Comparison of ENCODE assay signal across 19 cellular contexts in the genomic region with DNA sequence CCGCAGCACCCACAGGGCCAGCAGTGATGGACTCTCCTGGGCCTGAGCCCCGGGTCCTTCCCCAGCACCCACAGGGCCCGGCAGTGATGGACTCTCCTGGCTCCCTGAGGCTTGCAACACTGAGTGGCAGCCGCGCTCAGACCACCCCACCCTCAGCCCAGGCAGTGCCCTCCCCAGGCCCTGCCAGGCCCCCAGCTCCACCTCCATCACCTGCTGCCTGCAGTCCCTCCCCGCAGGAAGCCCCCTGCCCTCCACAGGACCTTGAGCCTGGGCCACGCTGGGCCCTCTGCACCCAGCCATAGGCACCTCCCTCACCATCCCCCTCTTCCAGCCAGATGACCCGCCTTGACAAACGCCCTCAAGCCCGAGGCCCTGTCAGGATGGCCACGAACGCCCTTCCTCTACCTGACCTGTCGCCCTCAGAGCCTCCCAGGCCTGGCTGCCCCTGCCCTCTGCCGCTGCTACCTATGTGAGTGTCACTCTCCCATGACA. TPM values are rescaled to one million over a fixed set of nuclear protein-coding genes. Genes with fewer than 3 reads are reported as not detected.
DNase-seq lines count a peak whose midpoint lies in the region; ATAC-seq and TF ChIP-seq lines count a peak whose summit lies in the region.
"Had no signal": no experiment of that assay in that cellular context is flagged by ENCODE, and none has a peak within 500 bp of the region (broad histone marks: within the 10 kb centered on the region; RNA-seq: fewer than 3 reads in every experiment).

No MANE protein-coding gene starts in this region.

- H3K23ac ChIP-seq in neuronal stem cell (ENCODE audit: low read depth, low read length, poor library complexity) (peak overlapping the region; percentile 85), mesendoderm (ENCODE audit: low read length) (no peak overlapping the region)

- H2AK5ac ChIP-seq in neuronal stem cell (ENCODE audit: low read depth, low read length) (no peak overlapping the region), mesendoderm (ENCODE audit: low read length) (no peak overlapping the region)

- H3K18ac ChIP-seq in neuronal stem cell (ENCODE audit: low read length), result peak overlapping the region; percentile 11
- H3K18ac ChIP-seq in mesendoderm (ENCODE audit: low read length), result no peak overlapping the region

- peak overlapping the region; percentile 69 for H3K27ac Mint-ChIP-seq in CD4-positive, alpha-beta T cell
- peak overlapping the region in 7 of 8 donors; percentile 21 to 91 (median 72) for H3K27ac Mint-ChIP-seq in CD8-positive, alpha-beta memory T cell
- H3K27ac Mint-ChIP-seq in effector memory CD8-positive, alpha-beta T cell, result peak overlapping the region; percentile 89 to 91
- H3K27ac Mint-ChIP-seq: activated CD8-positive, alpha-beta memory T cell treated with anti-CD3 and anti-CD28 coated beads, Interleukin-2, amount 10 ng/mL, durations not matched to agents 7 days and 5 days had no signal

- ATAC-seq in CD4-positive, alpha-beta T cell (ENCODE audit: poor library complexity), result no peak
- ATAC-seq in effector memory CD8-positive, alpha-beta T cell (replicated peaks), result no peak
- no peak for ATAC-seq in PC-3
- ATAC-seq: activated CD8-positive, alpha-beta memory T cell treated with anti-CD3 and anti-CD28 coated beads, Interleukin-2, amount 10 ng/mL, durations not matched to agents 7 days and 5 days had no signal

- no peaks in the 10 kb centered on the region for H3K79me2 ChIP-seq in mesendoderm (ENCODE audit: control insufficient read depth, insufficient read depth, low read length)
- H3K79me2 ChIP-seq in PC-3 (ENCODE audit: low read length), result no peaks in the 10 kb centered on the region
- H3K79me2 ChIP-seq: parathyroid adenoma had no signal

- H3K36me3 ChIP-seq in CD8-positive, alpha-beta memory T cell (ENCODE audit: insufficient read depth, low read length), result peaks cover 24% of the 10 kb centered on the region
- peaks cover 28 to 48% of the 10 kb centered on the region in 2 donors for H3K36me3 ChIP-seq in neuronal stem cell (replicated peaks in 1 of 2; ENCODE audit: control insufficient read depth in 2 of 2, insufficient read depth in 2 of 2, low read length in 2 of 2)
- H3K36me3 ChIP-seq in mesendoderm (ENCODE audit: control insufficient read depth, insufficient read depth, low read length), result peaks cover 4% of the 10 kb centered on the region
- H3K36me3 ChIP-seq in PC-3 (ENCODE audit: low read depth, low read length), result no peaks in the 10 kb centered on the region
- H3K36me3 ChIP-seq: uterus had no signal

- TF ChIP-seq CTCF in CD4-positive, alpha-beta T cell (IDR thresholded peaks at IDR 0.05), result no peak
- no peak for TF ChIP-seq CTCF in PC-3 (conservative IDR thresholded peaks at IDR 0.05; ENCODE audit: low read depth, low read length)

- H2AFZ ChIP-seq in neuronal stem cell (ENCODE audit: low read length) (no peak overlapping the region), PC-3 (ENCODE audit: low read length) (no peak overlapping the region)
- H2AFZ ChIP-seq: parathyroid adenoma had no signal

- no peak overlapping the region for H3K4me2 ChIP-seq in neuronal stem cell (ENCODE audit: insufficient read depth, low read length, poor library complexity, severe bottlenecking)
- H3K4me2 ChIP-seq in mesendoderm (ENCODE audit: low read length), result no peak overlapping the region
- H3K4me2 ChIP-seq in PC-3 (ENCODE audit: low read length), result no peak overlapping the region

- H3K27ac ChIP-seq in CD4-positive, alpha-beta T cell (ENCODE audit: low read depth, low read length), result peak overlapping the region; percentile 0
- no peak overlapping the region for H3K27ac ChIP-seq in CD8-positive, alpha-beta memory T cell (ENCODE audit: low read depth, low read length)
- H3K27ac ChIP-seq in neuronal stem cell (replicated peaks; ENCODE audit: low read length), result no peak overlapping the region
- H3K27ac ChIP-seq in mesendoderm (ENCODE audit: low read depth, low read length), result no peak overlapping the region
- H3K27ac ChIP-seq in PC-3 (ENCODE audit: low read length), result no peak overlapping the region
- H3K27ac ChIP-seq: dorsolateral prefrontal cortex, parathyroid adenoma, suprapubic skin, uterus had no signal

- H3K9me3 Mint-ChIP-seq in CD4-positive, alpha-beta T cell, result no peaks in the 10 kb centered on the region
- no peaks in the 10 kb centered on the region for H3K9me3 Mint-ChIP-seq in CD8-positive, alpha-beta memory T cell
- no peaks in the 10 kb centered on the region for H3K9me3 Mint-ChIP-seq in effector memory CD8-positive, alpha-beta T cell

- no peak overlapping the region for H4K5ac ChIP-seq in mesendoderm (ENCODE audit: low read length)

- no TSS peak for BruUV-seq in PC-3 (replicated peaks; lab: Mats Ljungman, UMichigan)

- H2BK120ac ChIP-seq in neuronal stem cell (ENCODE audit: low read depth, low read length), result no peak overlapping the region
- H2BK120ac ChIP-seq in mesendoderm (ENCODE audit: low read depth, low read length), result no peak overlapping the region

- no peak overlapping the region for H4K91ac ChIP-seq in neuronal stem cell (ENCODE audit: low read depth, low read length, poor library complexity)

- DNase-seq in CD4-positive, alpha-beta T cell, result no peak
- no peak for DNase-seq in CD8-positive, alpha-beta memory T cell
- no peak for DNase-seq in effector memory CD8-positive, alpha-beta T cell
- DNase-seq in neuronal stem cell (ENCODE audit: low spot score) (no peak), NCI-H226 (no peak), mesendoderm (no peak), PC-3 (no peak)
- DNase-seq: activated CD4-positive, alpha-beta T cell treated with anti-CD3 and anti-CD28 coated beads, Interleukin-2, amount 50 U/mL, for 1 hour; activated CD8-positive, alpha-beta memory T cell treated with anti-CD3 and anti-CD28 coated beads, Interleukin-2, amount 10 ng/mL, durations not matched to agents 7 days and 5 days; cerebellar nuclear complex; DMS 273 treated with DMSO at 0.1 percent for 48 hours; NCI-H1436; NCI-H446 treated with DMSO at 0.1 percent for 48 hours; stimulated activated CD4-positive, alpha-beta T cell treated with anti-CD3 and anti-CD28 coated beads, Interleukin-2, amount 100 ng/mL, for 24 hours; T-helper 9 cell; uterus had no signal

- no peaks in the 10 kb centered on the region for H3F3A ChIP-seq in PC-3 (ENCODE audit: low read length, unreplicated experiment)

- H3K27me3 ChIP-seq in CD4-positive, alpha-beta T cell (ENCODE audit: control insufficient read depth, insufficient read depth, low read length), result no peaks in the 10 kb centered on the region
- no peaks in the 10 kb centered on the region for H3K27me3 ChIP-seq in CD8-positive, alpha-beta memory T cell (ENCODE audit: insufficient read depth, low read length, poor library complexity, severe bottlenecking)
- H3K27me3 ChIP-seq in neuronal stem cell (ENCODE audit: control insufficient read depth in 3 of 3, insufficient read depth in 3 of 3, low read depth in 1 of 3, low read length in 3 of 3) (no peaks in the 10 kb centered on the region), mesendoderm (ENCODE audit: insufficient read depth, low read length, poor library complexity) (no peaks in the 10 kb centered on the region), PC-3 (ENCODE audit: low read length) (no peaks in the 10 kb centered on the region)
- H3K27me3 ChIP-seq: dorsolateral prefrontal cortex, suprapubic skin, uterus had no signal

- H3K9me3 ChIP-seq in CD4-positive, alpha-beta T cell (ENCODE audit: control insufficient read depth, low read length), result no peaks in the 10 kb centered on the region
- no peaks in the 10 kb centered on the region for H3K9me3 ChIP-seq in CD8-positive, alpha-beta memory T cell (ENCODE audit: low read length)
- peaks cover 0 to 3% of the 10 kb centered on the region in 2 donors for H3K9me3 ChIP-seq in neuronal stem cell (replicated peaks in 1 of 2; ENCODE audit: control insufficient read depth in 2 of 2, insufficient read depth in 1 of 2, low read depth in 1 of 2, low read length in 2 of 2)
- no peaks in the 10 kb centered on the region for H3K9me3 ChIP-seq in PC-3 (ENCODE audit: low read length)
- H3K9me3 ChIP-seq: suprapubic skin, uterus had no signal

- no peaks in the 10 kb centered on the region for H3K9me2 ChIP-seq in PC-3 (replicated peaks; ENCODE audit: low read length)

- H3K4me3 Mint-ChIP-seq in CD4-positive, alpha-beta T cell, result no peak overlapping the region
- H3K4me3 Mint-ChIP-seq in CD8-positive, alpha-beta memory T cell, result peak overlapping the region in 1 of 7 donors; percentile 63
- no peak overlapping the region for H3K4me3 Mint-ChIP-seq in effector memory CD8-positive, alpha-beta T cell
- H3K4me3 Mint-ChIP-seq: activated CD8-positive, alpha-beta memory T cell treated with anti-CD3 and anti-CD28 coated beads, Interleukin-2, amount 10 ng/mL, durations not matched to agents 7 days and 5 days had no signal

- no peak overlapping the region for H3K56ac ChIP-seq in mesendoderm (ENCODE audit: low read length)

- H3K4ac ChIP-seq in neuronal stem cell (ENCODE audit: low read length), result no peak overlapping the region
- no peak overlapping the region for H3K4ac ChIP-seq in mesendoderm (ENCODE audit: low read depth, low read length)

- peak overlapping the region; percentile 17 for H3K14ac ChIP-seq in neuronal stem cell (ENCODE audit: low read length)

- no peaks in the 10 kb centered on the region for H3K27me3 Mint-ChIP-seq in CD4-positive, alpha-beta T cell
- peaks cover 0 to 2% of the 10 kb centered on the region in 2 donors for H3K27me3 Mint-ChIP-seq in CD8-positive, alpha-beta memory T cell
- H3K27me3 Mint-ChIP-seq in effector memory CD8-positive, alpha-beta T cell, result no peaks in the 10 kb centered on the region
- H3K27me3 Mint-ChIP-seq: activated CD8-positive, alpha-beta memory T cell treated with anti-CD3 and anti-CD28 coated beads, Interleukin-2, amount 10 ng/mL, durations not matched to agents 7 days and 5 days had no signal

- no peaks in the 10 kb centered on the region for H3K4me1 ChIP-seq in CD8-positive, alpha-beta memory T cell (ENCODE audit: insufficient read depth, low read length)
- H3K4me1 ChIP-seq in neuronal stem cell (ENCODE audit: control insufficient read depth in 2 of 2, insufficient read depth in 1 of 2, low read depth in 1 of 2, low read length in 2 of 2) (no peaks in the 10 kb centered on the region), mesendoderm (ENCODE audit: control insufficient read depth, low read depth, low read length) (no peaks in the 10 kb centered on the region), PC-3 (ENCODE audit: insufficient read depth, low read length) (no peaks in the 10 kb centered on the region)
- H3K4me1 ChIP-seq: parathyroid adenoma, suprapubic skin, uterus had no signal

- H3K4me3 ChIP-seq in CD8-positive, alpha-beta memory T cell (ENCODE audit: low read length), result no peak overlapping the region
- no peak overlapping the region for H3K4me3 ChIP-seq in neuronal stem cell (ENCODE audit: low read length in 2 of 2)
- H3K4me3 ChIP-seq in mesendoderm (ENCODE audit: low read length), result no peak overlapping the region
- H3K4me3 ChIP-seq in PC-3 (ENCODE audit: low read length), result no peak overlapping the region
- H3K4me3 ChIP-seq: dorsolateral prefrontal cortex, suprapubic skin, uterus had no signal

- H2BK5ac ChIP-seq in neuronal stem cell (ENCODE audit: low read length) (no peak overlapping the region), mesendoderm (ENCODE audit: low read length) (no peak overlapping the region)

- H3K79me1 ChIP-seq in neuronal stem cell (ENCODE audit: low read depth, low read length) (peaks cover 2% of the 10 kb centered on the region), mesendoderm (ENCODE audit: low read length) (peaks cover 1% of the 10 kb centered on the region)

- CTCF ChIA-PET in CD4-positive, alpha-beta T cell (lab: Charles Lee), result no interaction called here
- CTCF ChIA-PET in CD8-positive, alpha-beta memory T cell (lab: Charles Lee), result no interaction called here
- CTCF ChIA-PET in PC-3 (lab: Charles Lee), result no interaction called here

- H4K8ac ChIP-seq in neuronal stem cell (ENCODE audit: low read depth, low read length) (peak overlapping the region; percentile 82), mesendoderm (ENCODE audit: low read depth, low read length) (no peak overlapping the region)

- intact Hi-C loops in CD4-positive, alpha-beta T cell (cut with DNase I, micrococcal nuclease), result no loop called here
- intact Hi-C loops in PC-3 (cut with micrococcal nuclease), result no loop called here

- no peaks in the 10 kb centered on the region for H3K4me1 Mint-ChIP-seq in CD4-positive, alpha-beta T cell (ENCODE audit: low read depth)
- H3K4me1 Mint-ChIP-seq in CD8-positive, alpha-beta memory T cell, result peaks cover 7 to 8% (median 8%) of the 10 kb centered on the region in 3 donors
- H3K4me1 Mint-ChIP-seq in effector memory CD8-positive, alpha-beta T cell (ENCODE audit: low read depth in 2 of 2), result peaks cover 11 to 18% of the 10 kb centered on the region in 2 donors
- H3K4me1 Mint-ChIP-seq: activated CD8-positive, alpha-beta memory T cell treated with anti-CD3 and anti-CD28 coated beads, Interleukin-2, amount 10 ng/mL, durations not matched to agents 7 days and 5 days had no signal

- H3K9ac ChIP-seq in neuronal stem cell (ENCODE audit: low read depth, low read length, poor library complexity), result peak overlapping the region; percentile 70
- no peak overlapping the region for H3K9ac ChIP-seq in mesendoderm (ENCODE audit: low read length)
- no peak overlapping the region for H3K9ac ChIP-seq in PC-3 (ENCODE audit: low read length)
- H3K9ac ChIP-seq: parathyroid adenoma had no signal

- H2BK15ac ChIP-seq in neuronal stem cell (ENCODE audit: low read length) (no peak overlapping the region), mesendoderm (replicated peaks; ENCODE audit: low read depth) (no peak overlapping the region)

- H2BK12ac ChIP-seq in neuronal stem cell (ENCODE audit: low read length), result peak overlapping the region; percentile 2

- H4K20me1 ChIP-seq in PC-3 (ENCODE audit: low read length), result no peaks in the 10 kb centered on the region

- WGBS in neuronal stem cell (ENCODE audit: extremely low coverage in 2 of 2, insufficient read length in 2 of 2, insufficient replicate concordance in 1 of 2), 2 donors, result no CpG with 5 or more reads among the region's 14 CpGs
- WGBS in mesendoderm (ENCODE audit: extremely low coverage, insufficient coverage, low lambda C conversion rate), result no CpG with 5 or more reads among the region's 14 CpGs

- peaks cover 59% of the 10 kb centered on the region for H3K36me3 Mint-ChIP-seq in CD4-positive, alpha-beta T cell (ENCODE audit: low read depth)
- H3K36me3 Mint-ChIP-seq in CD8-positive, alpha-beta memory T cell, result peaks cover 0 to 79% (median 3%) of the 10 kb centered on the region in 3 donors
- H3K36me3 Mint-ChIP-seq in effector memory CD8-positive, alpha-beta T cell (ENCODE audit: insufficient read depth), result peaks cover 37% of the 10 kb centered on the region

- POLR2A ChIA-PET in CD4-positive, alpha-beta T cell (lab: Charles Lee), result no interaction called here
- POLR2A ChIA-PET in CD8-positive, alpha-beta memory T cell (lab: Charles Lee), result no interaction called here
- POLR2A ChIA-PET in PC-3 (lab: Charles Lee; ENCODE audit: unreplicated experiment), result no interaction called here

RNA-seq across cellular contexts. Expression of a gene that starts 11.4 kb away (rescaled TPM):
- 10 to 100 TPM; 13.5 to 14.6 TPM for total RNA-seq in CD4-positive, alpha-beta T cell
- 10 to 100 TPM; 21.0 TPM for total RNA-seq in CD8-positive, alpha-beta memory T cell
- 21.8 TPM for polyA plus RNA-seq in CD8-positive, alpha-beta memory T cell
- polyA plus RNA-seq in neuronal stem cell (2013, experiment 1 of 2), result 9.3 TPM
- polyA plus RNA-seq in neuronal stem cell (2013, experiment 2 of 2), result 9.1 TPM
- polyA plus RNA-seq in mesendoderm (2013, experiment 1 of 2), result 11.0 TPM
- 11.4 TPM for polyA plus RNA-seq in mesendoderm (2013, experiment 2 of 2)
- total RNA-seq in PC-3 (2014; rRNA removed), result 10.7 and 12.1 TPM in 2 replicates

RNA-seq across cellular contexts. Expression of a gene that starts 11.6 kb away (rescaled TPM):
- 10 to 100 TPM; 21.2 to 23.3 TPM for total RNA-seq in CD4-positive, alpha-beta T cell
- total RNA-seq in CD8-positive, alpha-beta memory T cell, result 10 to 100 TPM; 49.4 to 50.7 TPM
- polyA plus RNA-seq in CD8-positive, alpha-beta memory T cell, result 53.2 TPM
- polyA plus RNA-seq in neuronal stem cell (2013, experiment 1 of 2), result 12.6 TPM
- polyA plus RNA-seq in neuronal stem cell (2013, experiment 2 of 2), result 12.2 TPM
- polyA plus RNA-seq in mesendoderm (2013, experiment 1 of 2), result 18.7 TPM
- polyA plus RNA-seq in mesendoderm (2013, experiment 2 of 2), result 18.4 TPM
- 71.3 and 85.6 TPM in 2 replicates for total RNA-seq in PC-3 (2014; rRNA removed)

RNA-seq across cellular contexts. Expression of a gene that starts 53.2 kb away (rescaled TPM):
- 10 to 100 TPM; 14.8 to 15.0 TPM for total RNA-seq in CD4-positive, alpha-beta T cell
- total RNA-seq in CD8-positive, alpha-beta memory T cell, result 10 to 100 TPM; 24.2 to 24.3 TPM
- 11.1 TPM for polyA plus RNA-seq in CD8-positive, alpha-beta memory T cell
- 22.2 TPM for polyA plus RNA-seq in neuronal stem cell (2013, experiment 1 of 2)
- polyA plus RNA-seq in neuronal stem cell (2013, experiment 2 of 2), result 22.3 TPM
- 15.9 TPM for polyA plus RNA-seq in mesendoderm (2013, experiment 1 of 2)
- polyA plus RNA-seq in mesendoderm (2013, experiment 2 of 2), result 16.1 TPM
- total RNA-seq in PC-3 (2014; rRNA removed), result 11.5 and 14.3 TPM in 2 replicates

RNA-seq across cellular contexts. Expression of a gene that starts 53.7 kb away (rescaled TPM):
- 100 to 1,000 TPM; 224 to 230 TPM for total RNA-seq in CD4-positive, alpha-beta T cell
- 100 to 1,000 TPM; 202 to 227 TPM for total RNA-seq in CD8-positive, alpha-beta memory T cell
- 39.3 TPM for polyA plus RNA-seq in CD8-positive, alpha-beta memory T cell
- 38.0 TPM for polyA plus RNA-seq in neuronal stem cell (2013, experiment 1 of 2)
- polyA plus RNA-seq in neuronal stem cell (2013, experiment 2 of 2), result 37.0 TPM
- 14.0 TPM for polyA plus RNA-seq in mesendoderm (2013, experiment 1 of 2)
- polyA plus RNA-seq in mesendoderm (2013, experiment 2 of 2), result 14.1 TPM
- total RNA-seq in PC-3 (2014; rRNA removed), result 61.7 and 72.8 TPM in 2 replicates
